Comparison of ENCODE assay signal across 9 cellular contexts in the genomic region with DNA sequence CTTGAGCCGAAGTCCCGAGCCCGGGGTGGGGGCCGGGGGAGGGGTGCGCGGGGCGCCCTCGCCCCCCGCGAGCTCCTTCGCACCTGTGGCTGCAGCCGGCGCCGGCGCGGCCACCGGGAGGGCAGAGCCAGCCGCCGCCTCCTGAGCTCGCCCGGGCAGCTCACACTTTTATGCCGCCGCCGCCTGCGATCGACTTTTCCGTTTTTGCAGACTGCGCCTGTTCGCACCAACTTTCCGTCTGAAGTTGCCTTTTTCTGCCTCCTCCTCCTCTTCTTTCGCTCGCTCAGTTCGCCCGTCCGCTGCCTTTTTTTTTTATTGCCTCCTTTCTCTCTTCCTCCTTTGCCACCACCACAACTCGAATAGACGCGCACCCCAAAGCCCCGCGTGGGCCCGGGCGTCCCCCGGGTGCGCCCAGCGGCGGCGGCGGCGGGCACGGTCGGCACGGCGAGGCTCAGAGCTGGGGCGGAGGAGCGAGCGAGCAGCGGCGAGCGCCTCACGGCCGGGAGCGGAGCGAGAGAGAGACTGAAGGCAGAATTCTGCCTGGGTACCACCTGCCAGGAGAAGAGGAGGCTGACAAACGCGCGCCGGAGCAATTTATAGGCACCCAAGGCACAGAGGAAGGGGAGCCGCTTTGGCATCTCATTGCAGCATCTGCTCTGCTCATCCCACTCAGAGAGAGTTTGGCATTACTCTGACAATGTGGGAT. TPM values are rescaled to one million over a fixed set of nuclear protein-coding genes. Genes with fewer than 3 reads are reported as not detected.
DNase-seq lines count a peak whose midpoint lies in the region; ATAC-seq and TF ChIP-seq lines count a peak whose summit lies in the region.
"Had no signal": no experiment of that assay in that cellular context is flagged by ENCODE, and none has a peak within 500 bp of the region (broad histone marks: within the 10 kb centered on the region; RNA-seq: fewer than 3 reads in every experiment).

A gene (minus strand): TSS at position 569 of the 706 bp plus-strand sequence. CDS start 814 bp downstream, outside the sequence.

- no peaks in the 10 kb centered on the region for H3K9me3 ChIP-seq in parathyroid adenoma (ENCODE audit: control insufficient read depth, low read length)

- ATAC-seq in GM19023 (IDR thresholded peaks at IDR 0.05; ENCODE audit: unreplicated experiment): peak; percentile 31
- ATAC-seq in HG03196 (IDR thresholded peaks at IDR 0.05; ENCODE audit: unreplicated experiment): peak; percentile 30
- ATAC-seq in foreskin keratinocyte: peak; percentile 61
- no peak for ATAC-seq in GM19328 (IDR thresholded peaks at IDR 0.05; ENCODE audit: unreplicated experiment)

- peak within 1 kb of the TSS; percentile 76 for H3K4me2 ChIP-seq in parathyroid adenoma (ENCODE audit: low read length)

- no peak within 1 kb of the TSS for H2AFZ ChIP-seq in parathyroid adenoma

- no peaks in the 10 kb centered on the region for H3K79me2 ChIP-seq in parathyroid adenoma

- H3K27ac ChIP-seq in foreskin keratinocyte (no peak within 1 kb of the TSS), parathyroid adenoma (no peak within 1 kb of the TSS)

- H3K4me1 ChIP-seq in foreskin keratinocyte (no peaks in the 10 kb centered on the region), parathyroid adenoma (no peaks in the 10 kb centered on the region)

- peaks cover 65% of the 10 kb centered on the region for H3K27me3 ChIP-seq in foreskin keratinocyte
- no peaks in the 10 kb centered on the region for H3K27me3 ChIP-seq in parathyroid adenoma (ENCODE audit: control insufficient read depth, insufficient read depth, low read length)

- no peak within 1 kb of the TSS for H3K9ac ChIP-seq in parathyroid adenoma

- no peak for TF ChIP-seq CTCF in AG09309 (IDR thresholded peaks at IDR 0.05; ENCODE audit: control insufficient read depth, insufficient read depth, low read depth, low read length, missing control alignments)
- TF ChIP-seq CTCF in foreskin keratinocyte (conservative IDR thresholded peaks at IDR 0.05): no peak
- no peak for TF ChIP-seq CTCF in parathyroid adenoma (IDR thresholded peaks at IDR 0.05)

- DNase-seq in AG09309 (ENCODE audit: low read depth): no peak
- DNase-seq in activated T-cell treated with anti-CD3 and anti-CD28 coated beads, Interleukin-2, amount 50 U/mL, for 1 hour: peak; percentile 16
- no peak for DNase-seq in foreskin keratinocyte
- DNase-seq in activated gamma-delta T cell (lab: John Stamatoyannopoulos, UW): no peak

- no peaks in the 10 kb centered on the region for H3K36me3 ChIP-seq in parathyroid adenoma (ENCODE audit: control insufficient read depth, insufficient read depth, low read length)

- H3K4me3 ChIP-seq in AG09309 (ENCODE audit: control insufficient read depth, low read depth, low read length) (peak within 1 kb of the TSS; percentile 45), parathyroid adenoma (ENCODE audit: low read depth, low read length) (peak within 1 kb of the TSS; percentile 34)

RNA-seq across cellular contexts. Expression of the gene that starts here (rescaled TPM):
- total RNA-seq in foreskin keratinocyte: not detected in 2 replicates
- polyA plus RNA-seq in foreskin keratinocyte: not detected in 2 replicates
- total RNA-seq: liver had no signal

Comparison
In these comparisons a context has a peak if more than half of its experiments do, and no peak if none do; other contexts are left out.
1. Peak in ATAC-seq in foreskin keratinocyte; RNA of the gene not detected or under 1 TPM.